9 cellular contexts compared by ENCODE assay signal in the genomic region with DNA sequence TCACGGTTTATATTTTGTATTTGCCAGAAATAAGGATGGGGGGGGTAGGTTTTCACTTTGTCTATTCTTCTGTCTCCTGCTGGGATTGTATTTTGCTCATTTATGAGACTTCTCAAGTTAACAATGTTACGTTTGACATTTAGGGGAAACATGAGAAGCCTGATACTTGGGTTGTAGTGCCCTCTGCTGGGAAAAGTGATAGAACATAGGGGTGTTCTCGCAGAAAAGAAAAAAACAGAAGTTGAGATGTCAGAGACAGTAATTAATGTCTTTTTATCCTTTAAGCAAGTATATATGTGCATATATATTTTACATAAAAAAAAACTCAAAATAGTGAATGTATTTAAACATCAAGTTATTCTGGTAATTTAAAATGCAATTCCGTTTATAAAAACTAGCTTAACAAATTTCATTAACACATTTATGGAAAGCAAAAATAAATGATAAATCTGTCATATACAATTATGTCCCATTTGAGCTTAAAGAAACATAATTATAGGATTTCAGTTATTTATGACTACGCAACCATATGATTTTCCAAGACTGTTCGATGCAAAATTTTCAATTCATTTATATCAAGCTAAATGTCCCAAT. TPM values are rescaled to one million over a fixed set of nuclear protein-coding genes. Genes with fewer than 3 reads are reported as not detected.
DNase-seq lines count a peak whose midpoint lies in the region; ATAC-seq, FAIRE-seq and TF ChIP-seq lines count a peak whose summit lies in the region.
"Had no signal": no experiment of that assay in that cellular context is flagged by ENCODE, and none has a peak within 500 bp of the region (broad histone marks: within the 10 kb centered on the region; RNA-seq: fewer than 3 reads in every experiment).

No MANE protein-coding gene starts in this region.

- H3K36me3 Mint-ChIP-seq in activated naive CD8-positive, alpha-beta T cell treated with anti-CD3 and anti-CD28 coated beads for 36 hours, result no peaks in the 10 kb centered on the region

- TF ChIP-seq EP300 in stomach (IDR thresholded peaks at IDR 0.05), result no peak

- ATAC-seq in HG03521 (IDR thresholded peaks at IDR 0.05; ENCODE audit: unreplicated experiment), result peak; percentile 71

- TF ChIP-seq CTCF in stomach (IDR thresholded peaks at IDR 0.05), result peak in 4 of 7 experiments; percentile 17 to 52 (median 26)

- peak; percentile 2 for DNase-seq in DMS79 (lab: John Stamatoyannopoulos, UW)
- peak; percentile 7 for DNase-seq in GM19238 (ENCODE audit: insufficient read length, low spot score)
- DNase-seq in NCI-H510A treated with DMSO at 0.1 percent for 48 hours (lab: John Stamatoyannopoulos, UW), result peak; percentile 88
- DNase-seq in activated naive CD8-positive, alpha-beta T cell treated with anti-CD3 and anti-CD28 coated beads for 36 hours, result peak; percentile 18
- no peak for DNase-seq in stomach
- no peak for DNase-seq in activated CD8-positive, alpha-beta memory T cell treated with anti-CD3 and anti-CD28 coated beads for 24 hours

- H3K4me1 ChIP-seq in stomach, result no peaks in the 10 kb centered on the region

- H3K27me3 Mint-ChIP-seq in activated naive CD8-positive, alpha-beta T cell treated with anti-CD3 and anti-CD28 coated beads for 36 hours, result peaks cover 23% of the 10 kb centered on the region

- peak; percentile 97 for FAIRE-seq in islet of Langerhans (lab: Jason Lieb, UNC)

- H3K4me1 Mint-ChIP-seq in activated naive CD8-positive, alpha-beta T cell treated with anti-CD3 and anti-CD28 coated beads for 36 hours, result peaks cover 2% of the 10 kb centered on the region

- intact Hi-C loops in stomach (cut with DNase I; ENCODE audit: low total_unique reads), result no loop called here

- H3K27me3 ChIP-seq in stomach, result no peaks in the 10 kb centered on the region

- no peak for TF ChIP-seq POLR2A in stomach (IDR thresholded peaks at IDR 0.05)

- H3K9me3 Mint-ChIP-seq in activated naive CD8-positive, alpha-beta T cell treated with anti-CD3 and anti-CD28 coated beads for 36 hours, result no peaks in the 10 kb centered on the region

- H3K9me3 ChIP-seq in stomach, result no peaks in the 10 kb centered on the region

- 35 to 37% (median 36%) methylated on average over 6 of the region's 6 CpGs for WGBS in stomach, 5 donors

- H3K27ac ChIP-seq in stomach, result no peak overlapping the region

- no peak overlapping the region for H3K27ac Mint-ChIP-seq in activated naive CD8-positive, alpha-beta T cell treated with anti-CD3 and anti-CD28 coated beads for 36 hours

- H3K4me3 Mint-ChIP-seq in activated naive CD8-positive, alpha-beta T cell treated with anti-CD3 and anti-CD28 coated beads for 36 hours, result no peak overlapping the region

- H3K4me3 ChIP-seq in stomach, result no peak overlapping the region

- H3K36me3 ChIP-seq in stomach, result no peaks in the 10 kb centered on the region

RNA-seq across cellular contexts. Expression of a gene that starts 46.0 kb away (rescaled TPM):
- total RNA-seq in activated naive CD8-positive, alpha-beta T cell treated with anti-CD3 and anti-CD28 coated beads for 36 hours, result not detected
- not detected for total RNA-seq in stomach
- 1 to 10 TPM in 1 of 3 donors, not detected in 2; 1.4 TPM for polyA plus RNA-seq in stomach
- polyA plus RNA-seq: adipose tissue had no signal

Comparison
In these comparisons a context has a peak if more than half of its experiments do, and no peak if none do; other contexts are left out.
1. DNase-seq: peak in DMS79 (single experiment), GM19238 (single experiment), NCI-H510A treated with DMSO at 0.1 percent for 48 hours (single experiment) and activated naive CD8-positive, alpha-beta T cell treated with anti-CD3 and anti-CD28 coated beads for 36 hours (single experiment); none in stomach (single experiment) and activated CD8-positive, alpha-beta memory T cell treated with anti-CD3 and anti-CD28 coated beads for 24 hours (single experiment).